14 cellular contexts compared by ENCODE assay signal in the genomic region with DNA sequence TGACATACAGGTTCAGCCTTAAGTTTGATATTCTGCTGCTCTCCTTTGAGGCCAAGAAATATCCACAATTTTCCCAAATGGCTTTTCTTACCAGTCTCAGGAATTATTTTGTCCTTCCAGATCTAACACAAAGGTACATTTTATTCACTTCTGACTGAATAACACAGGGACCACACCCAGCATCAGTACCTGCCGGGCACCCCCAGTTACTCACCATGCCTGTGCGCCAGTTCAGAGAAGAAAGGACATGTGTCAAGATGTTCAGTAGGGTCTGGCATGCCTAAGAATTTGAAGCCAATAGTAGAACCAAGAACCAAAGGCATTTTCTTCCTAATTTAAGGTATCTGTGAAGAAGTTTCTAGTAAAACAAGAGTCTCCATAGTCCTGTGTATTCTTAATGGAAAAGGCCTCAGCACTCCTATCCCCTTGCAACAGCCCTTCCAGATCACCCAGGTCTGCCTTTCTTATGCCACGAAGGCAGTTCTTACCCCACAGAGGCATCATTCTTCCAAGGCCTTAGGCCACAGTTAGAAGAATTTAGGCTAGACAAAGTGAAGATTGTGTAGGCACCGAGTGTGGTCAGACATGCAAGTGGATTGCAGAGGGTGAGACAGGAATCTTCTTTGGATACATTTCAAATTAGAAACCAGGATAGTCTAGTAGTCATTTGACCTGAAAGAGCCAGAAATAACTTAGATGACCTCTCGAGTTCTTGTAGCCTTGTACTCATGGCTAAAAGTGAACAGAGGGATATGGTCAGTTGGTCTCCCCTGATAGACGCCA.
A peak's percentile ranks its signal among the peaks of the same experiment; 100 is the strongest.
DNase-seq lines count a peak whose midpoint lies in the region; ATAC-seq, FAIRE-seq and TF ChIP-seq lines count a peak whose summit lies in the region.
"Had no signal": no experiment of that assay in that cellular context is flagged by ENCODE, and none has a peak within 500 bp of the region (broad histone marks: within the 10 kb centered on the region; RNA-seq: fewer than 3 reads in every experiment).

No MANE protein-coding gene starts in this region.

- H4K8ac ChIP-seq in IMR-90 (ENCODE audit: low read depth in 2 of 2, low read length in 2 of 2): peak overlapping the region; percentile 18 to 89

- peaks cover 37% of the 10 kb centered on the region for H3K4me1 ChIP-seq in IMR-90 (ENCODE audit: control insufficient read depth, insufficient read depth, low read length)

- no peaks in the 10 kb centered on the region for H3K36me3 ChIP-seq in IMR-90 (ENCODE audit: control insufficient read depth, insufficient read depth, low read length)

- POLR2A ChIA-PET in IMR-90 (lab: Charles Lee; ENCODE audit: unreplicated experiment): no interaction called here

- H4K5ac ChIP-seq in IMR-90 (ENCODE audit: low read depth, low read length): peak overlapping the region; percentile 96

- H3K4me2 ChIP-seq in IMR-90 (ENCODE audit: low read depth, low read length): peak overlapping the region; percentile 23; the same call in 1 of the 2 replicates
- H3K4me2 ChIP-seq: hepatocyte had no signal

- peaks cover 36 to 68% (median 65%) of the 10 kb centered on the region in 3 donors for H3K4me1 Mint-ChIP-seq in naive B cell

- dilution Hi-C loops in IMR-90 (cut with HindIII; ENCODE audit: low sequenced_read_pairs, unreplicated experiment): no loop called here

- H3K27ac ChIP-seq in IMR-90 (ENCODE audit: insufficient read depth, low read length): peak overlapping the region; percentile 93

- H3K9me3 Mint-ChIP-seq in naive B cell: peaks cover 0 to 2% (median 0%) of the 10 kb centered on the region in 7 donors

- 0 out of 2 replicates have a peak overlapping the region, but pooled peaks have one; percentile 36 for H3K56ac ChIP-seq in IMR-90 (ENCODE audit: extremely low read depth, insufficient read depth, low read length)

- no peaks in the 10 kb centered on the region for H3K9me3 ChIP-seq in IMR-90 (ENCODE audit: control insufficient read depth, insufficient read depth, low read length)
- H3K9me3 ChIP-seq: upper lobe of left lung had no signal

- intact Hi-C loops in IMR-90 (cut with micrococcal nuclease): loop anchor here (10.0 kb wide), 1 partner anchor 280 kb away; no protein-coding TSS in a partner anchor

- TF ChIP-seq CTCF in IMR-90 (conservative IDR thresholded peaks at IDR 0.05; ENCODE audit: low read depth, low read length): no peak
- TF ChIP-seq CTCF in cardiac fibroblast (IDR thresholded peaks at IDR 0.05; ENCODE audit: low read depth, low read length): no peak

- peaks cover 9 to 46% of the 10 kb centered on the region in 2 experiments for H3K79me1 ChIP-seq in IMR-90 (ENCODE audit: low read depth in 1 of 2, low read length in 2 of 2)

- peak overlapping the region; percentile 98 for H2BK5ac ChIP-seq in IMR-90 (ENCODE audit: low read depth, low read length, poor library complexity, severe bottlenecking)

- no peaks in the 10 kb centered on the region for H3K27me3 Mint-ChIP-seq in naive B cell

- H3K9me1 ChIP-seq in IMR-90 (ENCODE audit: insufficient read depth, low read length): peaks cover 31% of the 10 kb centered on the region

- H3K9ac ChIP-seq in IMR-90 (ENCODE audit: low read depth, low read length): peak overlapping the region; percentile 35; the same call in 1 of the 2 replicates

- peak overlapping the region; percentile 81 for H2AK9ac ChIP-seq in IMR-90 (replicated peaks; ENCODE audit: low read depth, low read length, poor library complexity)

- WGBS in IMR-90 (ENCODE audit: extremely low coverage in 2 of 2, insufficient read length in 1 of 2), 2 experiments: no CpG with 5 or more reads among the region's 6 CpGs

- H3K14ac ChIP-seq in IMR-90 (replicated peaks; ENCODE audit: low read depth, low read length): peak overlapping the region; percentile 89

- peak overlapping the region in 3 of 8 donors; percentile 23 to 57 (median 30) for H3K4me3 Mint-ChIP-seq in naive B cell

- peak overlapping the region; percentile 47 for H2AFZ ChIP-seq in IMR-90 (replicated peaks; ENCODE audit: low read length, poor library complexity)
- H2AFZ ChIP-seq: hepatocyte had no signal

- H4K91ac ChIP-seq in IMR-90 (ENCODE audit: insufficient read depth, low read depth, low read length): peak overlapping the region; percentile 97

- CTCF ChIA-PET in IMR-90 (lab: Yijun Ruan, JAX): no interaction called here

- peak overlapping the region; percentile 97 for H2BK120ac ChIP-seq in IMR-90 (ENCODE audit: low read depth, low read length)

- H3K23ac ChIP-seq in IMR-90 (ENCODE audit: low read depth, low read length): peak overlapping the region; percentile 82

- peak overlapping the region; percentile 96 for H3K4ac ChIP-seq in IMR-90 (ENCODE audit: low read depth, low read length)

- no peaks in the 10 kb centered on the region for H4K20me1 ChIP-seq in IMR-90 (ENCODE audit: insufficient read depth, low read length)

- FAIRE-seq in GM12892 (lab: Jason Lieb, UNC): no peak
- FAIRE-seq: colon had no signal

- no TSS peak for BruUV-seq in IMR-90 (replicated peaks; lab: Mats Ljungman, UMichigan)

- DNase-seq in AG20443 (ENCODE audit: low spot score) (peak; percentile 37), IMR-90 (peak; percentile 75), cardiac fibroblast (ENCODE audit: low read depth in 2 of 2) (peak; percentile 59), naive B cell (no peak), GM12892 (ENCODE audit: insufficient read length) (no peak), T-helper 2 cell (no peak), germinal center (ENCODE audit: low spot score) (no peak), DMS114 treated with DMSO at 0.1 percent for 48 hours (lab: John Stamatoyannopoulos, UW; ENCODE audit: unreplicated experiment) (no peak)
- DNase-seq: Kasumi-1, NCI-H2227 treated with DMSO at 0.1 percent for 48 hours, upper lobe of left lung had no signal

- no peaks in the 10 kb centered on the region for H3K36me3 Mint-ChIP-seq in naive B cell

- TF ChIP-seq POLR2A in IMR-90 (IDR thresholded peaks at IDR 0.05; ENCODE audit: low read depth, low read length) (peak; percentile 42; the same call in 1 of the 2 replicates), GM12892 (IDR thresholded peaks at IDR 0.05; ENCODE audit: low read depth, low read length) (no peak)

- no peaks in the 10 kb centered on the region for H3K27me3 ChIP-seq in IMR-90 (ENCODE audit: control insufficient read depth, insufficient read depth, low read length)
- H3K27me3 ChIP-seq: hepatocyte, upper lobe of left lung had no signal

- H3K18ac ChIP-seq in IMR-90 (ENCODE audit: low read depth, low read length): peak overlapping the region; percentile 94

- peak overlapping the region; percentile 99 for H2BK15ac ChIP-seq in IMR-90 (ENCODE audit: low read depth, low read length)

- TF ChIP-seq RAD21 in IMR-90 (IDR thresholded peaks at IDR 0.05; ENCODE audit: low read length): no peak; the same call in 1 of the 2 replicates

- peak overlapping the region in 5 of 6 donors; percentile 34 to 87 (median 43) for H3K27ac Mint-ChIP-seq in naive B cell

- ATAC-seq in IMR-90 (ENCODE audit: low read depth) (peak; percentile 28), naive B cell (ENCODE audit: low read depth in 2 of 2) (no peak)
- ATAC-seq: Panc1 had no signal

- H3K4me3 ChIP-seq in IMR-90 (ENCODE audit: insufficient read depth, low read depth, low read length): no peak overlapping the region
- no peak overlapping the region for H3K4me3 ChIP-seq in cardiac fibroblast (replicated peaks in 1 of 2; ENCODE audit: low read depth in 2 of 2, low read length in 2 of 2)
- H3K4me3 ChIP-seq: hepatocyte, upper lobe of left lung had no signal

- peak overlapping the region; percentile 99 for H2AK5ac ChIP-seq in IMR-90 (ENCODE audit: low read depth, low read length)

- H2BK20ac ChIP-seq in IMR-90 (ENCODE audit: low read depth, low read length): peak overlapping the region; percentile 79

- in situ Hi-C loops in IMR-90 (cut with MboI; ENCODE audit: low sequenced_read_pairs): loop anchor here (25.0 kb wide), 1 partner anchor 918 kb away; the partner anchor contains the start of gene SIX1

TF ChIP-seq in IMR-90, 13 proteins besides CTCF, POLR2A, EP300 and RAD21:
- TF ChIP-seq, protein P1, sequence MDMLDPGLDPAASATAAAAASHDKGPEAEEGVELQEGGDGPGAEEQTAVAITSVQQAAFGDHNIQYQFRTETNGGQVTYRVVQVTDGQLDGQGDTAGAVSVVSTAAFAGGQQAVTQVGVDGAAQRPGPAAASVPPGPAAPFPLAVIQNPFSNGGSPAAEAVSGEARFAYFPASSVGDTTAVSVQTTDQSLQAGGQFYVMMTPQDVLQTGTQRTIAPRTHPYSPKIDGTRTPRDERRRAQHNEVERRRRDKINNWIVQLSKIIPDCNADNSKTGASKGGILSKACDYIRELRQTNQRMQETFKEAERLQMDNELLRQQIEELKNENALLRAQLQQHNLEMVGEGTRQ (IDR thresholded peaks at IDR 0.05; ENCODE audit: low read depth, low read length): no peak
- TF ChIP-seq, protein P2, sequence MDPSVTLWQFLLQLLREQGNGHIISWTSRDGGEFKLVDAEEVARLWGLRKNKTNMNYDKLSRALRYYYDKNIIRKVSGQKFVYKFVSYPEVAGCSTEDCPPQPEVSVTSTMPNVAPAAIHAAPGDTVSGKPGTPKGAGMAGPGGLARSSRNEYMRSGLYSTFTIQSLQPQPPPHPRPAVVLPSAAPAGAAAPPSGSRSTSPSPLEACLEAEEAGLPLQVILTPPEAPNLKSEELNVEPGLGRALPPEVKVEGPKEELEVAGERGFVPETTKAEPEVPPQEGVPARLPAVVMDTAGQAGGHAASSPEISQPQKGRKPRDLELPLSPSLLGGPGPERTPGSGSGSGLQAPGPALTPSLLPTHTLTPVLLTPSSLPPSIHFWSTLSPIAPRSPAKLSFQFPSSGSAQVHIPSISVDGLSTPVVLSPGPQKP (IDR thresholded peaks at IDR 0.05; ENCODE audit: borderline replicate concordance, low read depth, low read length): no peak
- TF ChIP-seq CEBPB (IDR thresholded peaks at IDR 0.05; ENCODE audit: low read depth, low read length) (peak; percentile 56), MXI1 (IDR thresholded peaks at IDR 0.05; ENCODE audit: borderline replicate concordance, low read depth, low read length) (no peak), SMC3 (IDR thresholded peaks at IDR 0.05; ENCODE audit: low read depth, low read length) (no peak), BHLHE40 (IDR thresholded peaks at IDR 0.05; ENCODE audit: low read depth, low read length) (peak; percentile 15; the same call in 1 of the 2 replicates), MAFK (IDR thresholded peaks at IDR 0.05; ENCODE audit: low read depth, low read length) (no peak), RCOR1 (IDR thresholded peaks at IDR 0.05; ENCODE audit: insufficient replicate concordance, low read length) (peak; percentile 13), NFE2L2 (IDR thresholded peaks at IDR 0.05; ENCODE audit: low read depth, low read length) (no peak), MAZ (IDR thresholded peaks at IDR 0.05; ENCODE audit: borderline replicate concordance, low read depth, low read length) (no peak), RFX5 (IDR thresholded peaks at IDR 0.05; ENCODE audit: low read depth, low read length) (no peak), FOS (IDR thresholded peaks at IDR 0.05; ENCODE audit: low read depth, low read length) (no peak), CHD1 (IDR thresholded peaks at IDR 0.05; ENCODE audit: low read depth, low read length) (no peak)
TF ChIP-seq in IMR-90: peak in this region for 3.

Comparison
In these comparisons a context has a peak if more than half of its experiments do, and no peak if none do; other contexts are left out.
1. DNase-seq: peak in AG20443 (single experiment), IMR-90 (single experiment) and cardiac fibroblast (2 of 2); none in naive B cell (single experiment), GM12892 (single experiment), T-helper 2 cell (0 of 5), germinal center (single experiment) and DMS114 treated with DMSO at 0.1 percent for 48 hours (single experiment).